ENCODE assay signal across 8 cellular contexts in genomic region chr7:107890962-107891618, GRCh38. TPM values are rescaled to one million over a fixed set of nuclear protein-coding genes. Genes with fewer than 3 reads are reported as not detected.
DNase-seq lines count a peak whose midpoint lies in the region; ATAC-seq and TF ChIP-seq lines count a peak whose summit lies in the region.

TSS of gene DLD (plus strand) at chr7:107891183. CDS start at chr7:107891251, 68 bp downstream.

- peak; percentile 86 for DNase-seq in AML-193 (lab: John Stamatoyannopoulos, UW)
- DNase-seq in NCI-H524 (lab: John Stamatoyannopoulos, UW): peak; percentile 71 to 89
- peak; percentile 88 to 90 for DNase-seq in activated CD4-positive, alpha-beta T cell treated with anti-CD3 and anti-CD28 coated beads for 4 hours
- peak; percentile 95 to 96 for DNase-seq in left colon
- peak; percentile 94 for DNase-seq in stimulated activated CD4-positive, alpha-beta T cell treated with anti-CD3 and anti-CD28 coated beads, Interleukin-1b, Interleukin-23, amount 100 ng/mL, for 48 hours

- ATAC-seq in HG03439 (IDR thresholded peaks at IDR 0.05; ENCODE audit: unreplicated experiment) (peak; percentile 99), left colon (peak; percentile 95)

- TF ChIP-seq POLR2A in GM19193 (IDR thresholded peaks at IDR 0.05; ENCODE audit: extremely low read depth, insufficient read depth, insufficient read length): peak; percentile 84

- peak within 1 kb of the TSS; percentile 94 for H3K27ac ChIP-seq in cingulate gyrus (ENCODE audit: low read depth, low read length)

- intact Hi-C loops in left colon (cut with DNase I, micrococcal nuclease): loop anchor here in 1 of 2 donors (10.0 kb wide), 1 partner anchor 254 kb away; no protein-coding TSS in a partner anchor

RNA-seq across cellular contexts. Expression of gene DLD, which starts in this region (rescaled TPM):
- total RNA-seq in left colon: 100 to 1,000 TPM; 129 to 139 TPM

Comparison
In these comparisons a context has a peak if more than half of its experiments do, and no peak if none do; other contexts are left out.
1. Peak in every context shown above with its lines: DNase-seq, ATAC-seq and H3K27ac ChIP-seq.